ENCODE assay signal across 15 cellular contexts in the genomic region with DNA sequence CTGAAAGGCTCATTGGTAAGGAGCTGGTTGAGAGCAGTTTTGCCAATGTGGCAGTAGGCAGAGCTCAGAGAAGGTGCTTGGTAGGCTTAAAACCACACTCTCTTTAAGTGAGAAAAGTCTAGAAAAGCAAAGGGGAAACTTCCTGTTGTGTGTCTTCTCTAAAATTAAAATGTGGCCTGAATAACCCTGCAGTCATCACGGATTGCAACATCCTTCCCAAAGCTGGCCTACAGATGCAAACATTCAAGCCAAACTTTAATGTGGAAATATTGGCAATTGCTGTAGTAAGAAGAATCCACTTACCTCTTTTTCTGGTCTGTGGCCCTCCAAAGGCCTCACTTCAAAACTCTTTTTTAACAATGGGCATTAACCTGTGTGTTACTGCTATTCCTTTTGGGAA.
DNase-seq lines count a peak whose midpoint lies in the region; TF ChIP-seq lines count a peak whose summit lies in the region.
"Had no signal": no experiment of that assay in that cellular context is flagged by ENCODE, and none has a peak within 500 bp of the region (broad histone marks: within the 10 kb centered on the region; RNA-seq: fewer than 3 reads in every experiment).

No MANE protein-coding gene starts in this region.

- H2AFZ ChIP-seq in GM23248: no peak overlapping the region
- H2AFZ ChIP-seq: GM23338 had no signal

- WGBS in GM23248 (ENCODE audit: low coverage in 1 of 2, low lambda C conversion rate in 2 of 2, missing lambda C conversion rate in 2 of 2), 2 experiments: 0% methylated on average over 1 of the region's 1 CpG
- 0 to 21% methylated on average over 1 of the region's 1 CpG for WGBS in tibial nerve, 2 donors
- no CpG with 5 or more reads among the region's 1 CpG for WGBS in mesendoderm (ENCODE audit: extremely low coverage, insufficient coverage, low lambda C conversion rate)

- H4K20me1 ChIP-seq in GM23248 (ENCODE audit: insufficient read depth): no peaks in the 10 kb centered on the region

- H3K36me3 ChIP-seq in GM23248 (ENCODE audit: low read depth) (no peaks in the 10 kb centered on the region), tibial nerve (no peaks in the 10 kb centered on the region), mesendoderm (ENCODE audit: control insufficient read depth, insufficient read depth, low read length) (no peaks in the 10 kb centered on the region)

- H4K8ac ChIP-seq in mesendoderm (ENCODE audit: low read depth, low read length): no peak overlapping the region

- no peak overlapping the region for H2BK5ac ChIP-seq in mesendoderm (ENCODE audit: low read length)

- H3K27me3 ChIP-seq in GM23248 (replicated peaks; ENCODE audit: insufficient read depth) (no peaks in the 10 kb centered on the region), tibial nerve (no peaks in the 10 kb centered on the region), mesendoderm (ENCODE audit: insufficient read depth, low read length, poor library complexity) (no peaks in the 10 kb centered on the region)
- H3K27me3 ChIP-seq: foreskin keratinocyte had no signal

- no peak overlapping the region for H2BK15ac ChIP-seq in mesendoderm (replicated peaks; ENCODE audit: low read depth)

- H3K4me1 ChIP-seq in GM23248 (ENCODE audit: insufficient read depth) (peaks cover 21% of the 10 kb centered on the region), tibial nerve (peaks cover 0 to 6% (median 0%) of the 10 kb centered on the region in 4 donors), mesendoderm (ENCODE audit: control insufficient read depth, low read depth, low read length) (no peaks in the 10 kb centered on the region)
- H3K4me1 ChIP-seq: foreskin keratinocyte had no signal

- H2BK120ac ChIP-seq in mesendoderm (ENCODE audit: low read depth, low read length): no peak overlapping the region

- no peak overlapping the region for H3K18ac ChIP-seq in mesendoderm (ENCODE audit: low read length)

- no peak overlapping the region for H4K5ac ChIP-seq in mesendoderm (ENCODE audit: low read length)

- TF ChIP-seq CTCF in tibial nerve (IDR thresholded peaks at IDR 0.05): no peak

- peaks cover 7% of the 10 kb centered on the region; the same call in 1 of the 2 replicates for H3F3A ChIP-seq in GM23248 (ENCODE audit: insufficient read depth)

- peak; percentile 68 for DNase-seq in GM23248
- DNase-seq in SIG-M5 (lab: John Stamatoyannopoulos, UW): peak; percentile 6
- peak; percentile 40 for DNase-seq in fibroblast of the conjunctiva (ENCODE audit: low read depth)
- DNase-seq in tibial nerve (ENCODE audit: low spot score in 2 of 2): peak in 1 of 2 donors; percentile 48
- no peak for DNase-seq in mesendoderm
- no peak for DNase-seq in NCI-H1417 treated with DMSO at 0.1 percent for 48 hours (lab: John Stamatoyannopoulos, UW)
- DNase-seq in hypothalamus (lab: John Stamatoyannopoulos, UW): no peak
- DNase-seq: activated CD8-positive, alpha-beta memory T cell treated with anti-CD3 and anti-CD28 coated beads for 24 hours; activated naive CD4-positive, alpha-beta T cell treated with Interleukin-2 at 50 U/mL for 16 hours; MM.1S; naive thymus-derived CD4-positive, alpha-beta T cell; NCI-H446 had no signal

- peak in 1 of 2 donors; percentile 70 for TF ChIP-seq EP300 in tibial nerve (IDR thresholded peaks at IDR 0.05)

- H3K4ac ChIP-seq in mesendoderm (ENCODE audit: low read depth, low read length): no peak overlapping the region

- H3K9me2 ChIP-seq in GM23248 (ENCODE audit: insufficient read depth): no peaks in the 10 kb centered on the region

- H3K9ac ChIP-seq in GM23248 (peak overlapping the region; percentile 21; the same call in 1 of the 2 replicates), mesendoderm (ENCODE audit: low read length) (no peak overlapping the region)

- no peaks in the 10 kb centered on the region for H3K79me1 ChIP-seq in mesendoderm (ENCODE audit: low read length)

- H3K9me3 ChIP-seq in GM23248 (ENCODE audit: low read depth): no peaks in the 10 kb centered on the region
- H3K9me3 ChIP-seq in tibial nerve: no peaks in the 10 kb centered on the region

- H3K56ac ChIP-seq in mesendoderm (ENCODE audit: low read length): no peak overlapping the region

- H3K27ac ChIP-seq in GM23248: peak overlapping the region; percentile 62
- peak overlapping the region in 3 of 4 donors; percentile 19 to 66 (median 47) for H3K27ac ChIP-seq in tibial nerve
- H3K27ac ChIP-seq in mesendoderm (ENCODE audit: low read depth, low read length): no peak overlapping the region
- H3K27ac ChIP-seq: foreskin keratinocyte, RWPE1 had no signal

- TF ChIP-seq POLR2A in tibial nerve (IDR thresholded peaks at IDR 0.05): no peak

- H3K23ac ChIP-seq in mesendoderm (ENCODE audit: low read length): no peak overlapping the region

- H3K79me2 ChIP-seq in GM23248 (ENCODE audit: insufficient read depth) (no peaks in the 10 kb centered on the region), mesendoderm (ENCODE audit: control insufficient read depth, insufficient read depth, low read length) (no peaks in the 10 kb centered on the region)

- in situ Hi-C loops in GM23248 (cut with MboI): no loop called here

- no peak overlapping the region for H3K4me3 ChIP-seq in GM23248
- H3K4me3 ChIP-seq in tibial nerve: no peak overlapping the region
- no peak overlapping the region for H3K4me3 ChIP-seq in mesendoderm (ENCODE audit: low read length)
- H3K4me3 ChIP-seq: GM23338 had no signal

- no peak overlapping the region for H2AK5ac ChIP-seq in mesendoderm (ENCODE audit: low read length)

- H3K4me2 ChIP-seq in GM23248 (ENCODE audit: unreplicated experiment): peak overlapping the region; percentile 42
- H3K4me2 ChIP-seq in mesendoderm (ENCODE audit: low read length): no peak overlapping the region
- H3K4me2 ChIP-seq: GM23338 had no signal

Comparison
In these comparisons a context has a peak if more than half of its experiments do, and no peak if none do; other contexts are left out.
1. DNase-seq: peak in GM23248 (single experiment), SIG-M5 (single experiment) and fibroblast of the conjunctiva (single experiment); none in mesendoderm (single experiment), NCI-H1417 treated with DMSO at 0.1 percent for 48 hours (single experiment) and hypothalamus (0 of 51).